ENCODE assay signal across 9 cellular contexts in genomic region chr1:237677979-237678378, GRCh38.
DNase-seq lines count a peak whose midpoint lies in the region; ATAC-seq and TF ChIP-seq lines count a peak whose summit lies in the region.
"Had no signal": no experiment of that assay in that cellular context is flagged by ENCODE, and none has a peak within 500 bp of the region (broad histone marks: within the 10 kb centered on the region; RNA-seq: fewer than 3 reads in every experiment).

No MANE protein-coding gene starts in this region.

- H3F3A ChIP-seq in GM23338 (replicated peaks; ENCODE audit: low read depth), result no peaks in the 10 kb centered on the region

- H2AFZ ChIP-seq in GM23338, result no peak overlapping the region

- no peaks in the 10 kb centered on the region for H3K36me3 Mint-ChIP-seq in GM23338 (ENCODE audit: low read depth)
- peaks cover 3% of the 10 kb centered on the region for H3K36me3 Mint-ChIP-seq in effector memory CD8-positive, alpha-beta T cell (ENCODE audit: insufficient read depth)

- H3K27me3 ChIP-seq in GM23338 (ENCODE audit: insufficient read depth), result no peaks in the 10 kb centered on the region

- no peaks in the 10 kb centered on the region for H3K27me3 Mint-ChIP-seq in GM23338 (ENCODE audit: insufficient read depth, low read depth, poor library complexity)
- H3K27me3 Mint-ChIP-seq in effector memory CD8-positive, alpha-beta T cell, result no peaks in the 10 kb centered on the region

- H3K9me3 Mint-ChIP-seq in GM23338, result no peaks in the 10 kb centered on the region
- no peaks in the 10 kb centered on the region for H3K9me3 Mint-ChIP-seq in effector memory CD8-positive, alpha-beta T cell

- no peak overlapping the region for H3K4me3 ChIP-seq in GM23338

- no peaks in the 10 kb centered on the region for H3K36me3 ChIP-seq in GM23338 (ENCODE audit: insufficient read depth)

- no peak overlapping the region for H3K4me3 Mint-ChIP-seq in GM23338
- H3K4me3 Mint-ChIP-seq in effector memory CD8-positive, alpha-beta T cell, result no peak overlapping the region

- peaks cover 16% of the 10 kb centered on the region for H3K4me1 ChIP-seq in GM23338 (ENCODE audit: insufficient read depth)

- no peak overlapping the region for H3K27ac ChIP-seq in GM23338 (ENCODE audit: low read depth)

- H3K27ac Mint-ChIP-seq in GM23338, result no peak overlapping the region
- H3K27ac Mint-ChIP-seq in effector memory CD8-positive, alpha-beta T cell, result no peak overlapping the region

- H3K4me1 Mint-ChIP-seq in GM23338, result peaks cover 27% of the 10 kb centered on the region
- H3K4me1 Mint-ChIP-seq in effector memory CD8-positive, alpha-beta T cell (ENCODE audit: low read depth in 2 of 2), result no peaks in the 10 kb centered on the region

- no peak overlapping the region for H3K4me2 ChIP-seq in GM23338

- H3K79me2 ChIP-seq in GM23338 (replicated peaks; ENCODE audit: insufficient read depth), result no peaks in the 10 kb centered on the region

- no peaks in the 10 kb centered on the region for H4K20me1 ChIP-seq in GM23338 (replicated peaks; ENCODE audit: insufficient read depth)

- no peaks in the 10 kb centered on the region for H3K9me2 ChIP-seq in GM23338 (ENCODE audit: insufficient read depth)

- peak; percentile 81 for DNase-seq in A172 (ENCODE audit: low spot score)
- no peak for DNase-seq in GM23338 (ENCODE audit: low spot score)
- DNase-seq in iris pigment epithelial cell (ENCODE audit: low read depth), result peak; percentile 70
- DNase-seq in NCI-H1048 (lab: John Stamatoyannopoulos, UW), result no peak
- no peak for DNase-seq in NK-92 (lab: John Stamatoyannopoulos, UW; ENCODE audit: unreplicated experiment)
- DNase-seq in effector memory CD8-positive, alpha-beta T cell, result no peak
- DNase-seq: cortex of kidney had no signal

- ATAC-seq in GM23338 (no peak), SK-N-SH treated with all-trans-retinoic acid at 6 μM for 48 hours (peak; percentile 97), GM21447 (IDR thresholded peaks at IDR 0.05; ENCODE audit: unreplicated experiment) (no peak)
- no peak for ATAC-seq in effector memory CD8-positive, alpha-beta T cell (replicated peaks)

- TF ChIP-seq CTCF in GM23338 (conservative IDR thresholded peaks at IDR 0.05; ENCODE audit: low read depth in 2 of 2), result peak; percentile 49 to 63

TF ChIP-seq in SK-N-SH treated with all-trans-retinoic acid at 6 μM for 48 hours, 23 proteins besides CTCF, POLR2A, EP300 and RAD21:
- TF ChIP-seq GLIS3 (CRISPR knock-in tag; IDR thresholded peaks at IDR 0.05) (no peak), TOX (CRISPR knock-in tag; IDR thresholded peaks at IDR 0.05; ENCODE audit: borderline replicate concordance) (peak; percentile 52; the same call in 1 of the 2 replicates)
- TF ChIP-seq, protein P1, sequence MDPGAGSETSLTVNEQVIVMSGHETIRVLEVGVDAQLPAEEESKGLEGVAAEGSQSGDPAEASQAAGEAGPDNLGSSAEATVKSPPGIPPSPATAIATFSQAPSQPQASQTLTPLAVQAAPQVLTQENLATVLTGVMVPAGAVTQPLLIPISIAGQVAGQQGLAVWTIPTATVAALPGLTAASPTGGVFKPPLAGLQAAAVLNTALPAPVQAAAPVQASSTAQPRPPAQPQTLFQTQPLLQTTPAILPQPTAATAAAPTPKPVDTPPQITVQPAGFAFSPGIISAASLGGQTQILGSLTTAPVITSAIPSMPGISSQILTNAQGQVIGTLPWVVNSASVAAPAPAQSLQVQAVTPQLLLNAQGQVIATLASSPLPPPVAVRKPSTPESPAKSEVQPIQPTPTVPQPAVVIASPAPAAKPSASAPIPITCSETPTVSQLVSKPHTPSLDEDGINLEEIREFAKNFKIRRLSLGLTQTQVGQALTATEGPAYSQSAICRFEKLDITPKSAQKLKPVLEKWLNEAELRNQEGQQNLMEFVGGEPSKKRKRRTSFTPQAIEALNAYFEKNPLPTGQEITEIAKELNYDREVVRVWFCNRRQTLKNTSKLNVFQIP (CRISPR knock-in tag; IDR thresholded peaks at IDR 0.05; ENCODE audit: borderline replicate concordance, low read depth), result peak; percentile 79; the same call in 1 of the 2 replicates
- TF ChIP-seq, protein P2, sequence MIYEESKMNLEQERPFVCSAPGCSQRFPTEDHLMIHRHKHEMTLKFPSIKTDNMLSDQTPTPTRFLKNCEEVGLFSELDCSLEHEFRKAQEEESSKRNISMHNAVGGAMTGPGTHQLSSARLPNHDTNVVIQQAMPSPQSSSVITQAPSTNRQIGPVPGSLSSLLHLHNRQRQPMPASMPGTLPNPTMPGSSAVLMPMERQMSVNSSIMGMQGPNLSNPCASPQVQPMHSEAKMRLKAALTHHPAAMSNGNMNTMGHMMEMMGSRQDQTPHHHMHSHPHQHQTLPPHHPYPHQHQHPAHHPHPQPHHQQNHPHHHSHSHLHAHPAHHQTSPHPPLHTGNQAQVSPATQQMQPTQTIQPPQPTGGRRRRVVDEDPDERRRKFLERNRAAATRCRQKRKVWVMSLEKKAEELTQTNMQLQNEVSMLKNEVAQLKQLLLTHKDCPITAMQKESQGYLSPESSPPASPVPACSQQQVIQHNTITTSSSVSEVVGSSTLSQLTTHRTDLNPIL (CRISPR knock-in tag; IDR thresholded peaks at IDR 0.05; ENCODE audit: low read depth), result peak; percentile 44; the same call in 1 of the 2 replicates

Comparison
In these comparisons a context has a peak if more than half of its experiments do, and no peak if none do; other contexts are left out.
1. DNase-seq: peak in A172 (single experiment) and iris pigment epithelial cell (single experiment); none in GM23338 (single experiment), NCI-H1048 (single experiment), NK-92 (single experiment) and effector memory CD8-positive, alpha-beta T cell (0 of 3).